ENCODE assay signal across 28 cellular contexts in the genomic region with DNA sequence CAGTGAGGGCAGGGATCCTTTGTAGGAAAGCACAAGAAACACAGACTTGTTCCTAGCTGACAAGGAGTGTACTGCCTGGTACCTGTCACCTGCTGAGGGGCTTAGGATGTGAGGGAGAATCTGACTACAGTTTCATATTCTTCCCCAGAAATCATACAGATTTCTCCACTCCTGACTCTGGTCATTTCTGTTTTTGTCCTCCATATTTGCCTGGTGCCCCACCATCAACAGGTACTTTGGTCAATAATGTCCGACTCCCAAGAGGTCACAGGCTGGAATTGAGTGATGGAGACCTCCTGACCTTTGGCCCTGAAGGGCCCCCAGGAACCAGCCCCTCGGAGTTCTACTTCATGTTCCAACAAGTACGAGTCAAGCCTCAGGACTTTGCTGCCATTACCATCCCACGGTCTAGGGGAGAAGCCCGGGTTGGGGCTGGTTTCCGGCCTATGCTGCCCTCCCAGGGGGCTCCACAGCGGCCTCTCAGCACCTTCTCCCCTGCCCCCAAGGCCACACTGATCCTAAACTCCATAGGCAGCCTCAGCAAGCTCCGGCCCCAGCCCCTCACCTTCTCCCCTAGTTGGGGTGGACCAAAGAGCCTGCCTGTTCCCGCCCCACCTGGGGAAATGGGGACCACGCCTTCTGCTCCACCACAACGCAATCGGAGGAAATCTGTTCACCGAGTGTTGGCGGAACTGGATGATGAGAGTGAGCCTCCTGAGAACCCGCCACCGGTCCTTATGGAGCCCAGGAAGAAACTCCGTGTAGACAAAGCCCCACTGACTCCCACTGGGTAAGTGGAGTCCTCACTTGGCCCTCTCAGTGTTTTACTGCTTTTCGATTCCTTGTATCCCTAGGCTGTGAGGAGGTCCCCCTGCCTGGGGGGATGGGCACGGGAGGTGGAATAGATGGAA. TPM values are rescaled to one million over a fixed set of nuclear protein-coding genes. Genes with fewer than 3 reads are reported as not detected.
A peak's percentile ranks its signal among the peaks of the same experiment; 100 is the strongest.
DNase-seq lines count a peak whose midpoint lies in the region; ATAC-seq and TF ChIP-seq lines count a peak whose summit lies in the region.
"Had no signal": no experiment of that assay in that cellular context is flagged by ENCODE, and none has a peak within 500 bp of the region (broad histone marks: within the 10 kb centered on the region; RNA-seq: fewer than 3 reads in every experiment).

No MANE protein-coding gene starts in this region.

- H3K36me3 Mint-ChIP-seq in natural killer cell treated with Interleukin-12 subunit alpha and Interleukin-12 subunit beta and Interleukin-15 and Interleukin-18, amount 100 ng/mL, for 72 hours, result peaks cover 9% of the 10 kb centered on the region
- H3K36me3 Mint-ChIP-seq in natural killer cell (no peaks in the 10 kb centered on the region), T-helper 17 cell (ENCODE audit: low read depth) (peaks cover 3% of the 10 kb centered on the region)
- peaks cover 61% of the 10 kb centered on the region for H3K36me3 Mint-ChIP-seq in stimulated activated effector memory CD8-positive, alpha-beta T cell treated with anti-CD3 and anti-CD28 coated beads, Interleukin-12 subunit alpha, Interleukin-12 subunit beta, amount 100 ng/mL, for 72 hours
- H3K36me3 Mint-ChIP-seq: CD4-positive, CD25-positive, alpha-beta regulatory T cell; naive B cell had no signal

- TF ChIP-seq CTCF in natural killer cell (IDR thresholded peaks at IDR 0.05), result no peak

- intact Hi-C loops in natural killer cell (cut with micrococcal nuclease), result no loop called here

- H3K4me1 Mint-ChIP-seq in natural killer cell treated with Interleukin-12 subunit alpha and Interleukin-12 subunit beta and Interleukin-15 and Interleukin-18, amount 100 ng/mL, for 72 hours (ENCODE audit: low read depth in 2 of 2), result peaks cover 11 to 26% of the 10 kb centered on the region in 2 donors
- H3K4me1 Mint-ChIP-seq in natural killer cell, result peaks cover 25 to 26% of the 10 kb centered on the region in 2 donors
- peaks cover 23% of the 10 kb centered on the region for H3K4me1 Mint-ChIP-seq in T-helper 17 cell
- H3K4me1 Mint-ChIP-seq in stimulated activated effector memory CD8-positive, alpha-beta T cell treated with anti-CD3 and anti-CD28 coated beads, Interleukin-12 subunit alpha, Interleukin-12 subunit beta, amount 100 ng/mL, for 72 hours, result peaks cover 57% of the 10 kb centered on the region

- no peak for DNase-seq in natural killer cell treated with Interleukin-12 subunit alpha and Interleukin-12 subunit beta and Interleukin-15 and Interleukin-18, amount 100 ng/mL, for 72 hours (ENCODE audit: low spot score)
- DNase-seq in natural killer cell (no peak), T-helper 17 cell (no peak)
- no peak for DNase-seq in stimulated activated effector memory CD8-positive, alpha-beta T cell treated with anti-CD3 and anti-CD28 coated beads, Interleukin-12 subunit alpha, Interleukin-12 subunit beta, amount 100 ng/mL, for 72 hours (ENCODE audit: low spot score in 2 of 2)
- DNase-seq: activated T-cell treated with anti-CD3 and anti-CD28 coated beads, Interleukin-2, amount 50 U/mL, for 1 hour; CD4-positive, CD25-positive, alpha-beta regulatory T cell; central memory CD4-positive, alpha-beta T cell; DMS 273 treated with DMSO at 0.1 percent for 48 hours; HCEC 1CT; head of caudate nucleus; naive B cell; NCI-H1694; NCI-H2171 treated with DMSO at 0.1 percent for 48 hours; NCI-H524 treated with DMSO at 0.1 percent for 48 hours; ovary; stimulated activated CD4-positive, alpha-beta T cell treated with anti-CD3 and anti-CD28 coated beads, Interleukin-4, amount 100 ng/mL, for 4 hours; transverse colon had no signal

- no peaks in the 10 kb centered on the region for H3K9me3 Mint-ChIP-seq in natural killer cell treated with Interleukin-12 subunit alpha and Interleukin-12 subunit beta and Interleukin-15 and Interleukin-18, amount 100 ng/mL, for 72 hours
- H3K9me3 Mint-ChIP-seq in natural killer cell, result no peaks in the 10 kb centered on the region
- no peaks in the 10 kb centered on the region for H3K9me3 Mint-ChIP-seq in stimulated activated effector memory CD8-positive, alpha-beta T cell treated with anti-CD3 and anti-CD28 coated beads, Interleukin-12 subunit alpha, Interleukin-12 subunit beta, amount 100 ng/mL, for 72 hours
- H3K9me3 Mint-ChIP-seq: activated naive CD4-positive, alpha-beta T cell treated with anti-CD3 and anti-CD28 coated beads, Interleukin-2, amount 50 U/mL, for 72 hours; CD4-positive, CD25-positive, alpha-beta regulatory T cell; naive B cell had no signal

- no peak for ATAC-seq in natural killer cell treated with Interleukin-12 subunit alpha and Interleukin-12 subunit beta and Interleukin-15 and Interleukin-18, amount 100 ng/mL, for 72 hours
- no peak for ATAC-seq in natural killer cell
- no peak for ATAC-seq in T-helper 17 cell
- ATAC-seq in stimulated activated effector memory CD8-positive, alpha-beta T cell treated with anti-CD3 and anti-CD28 coated beads, Interleukin-12 subunit alpha, Interleukin-12 subunit beta, amount 100 ng/mL, for 72 hours, result no peak
- no peak for ATAC-seq in GM21619 (IDR thresholded peaks at IDR 0.05; ENCODE audit: unreplicated experiment)
- no peak for ATAC-seq in HG02798 (IDR thresholded peaks at IDR 0.05; ENCODE audit: poor library complexity, unreplicated experiment)
- ATAC-seq: activated naive CD4-positive, alpha-beta T cell treated with anti-CD3 and anti-CD28 coated beads, Interleukin-2, amount 50 U/mL, for 72 hours had no signal

- no peaks in the 10 kb centered on the region for H3K9me3 ChIP-seq in T-helper 17 cell (ENCODE audit: control insufficient read depth, low read length, poor library complexity, severe bottlenecking)
- H3K9me3 ChIP-seq: ovary, right atrium auricular region, SJSA1, transverse colon had no signal

- no peaks in the 10 kb centered on the region for H3K27me3 Mint-ChIP-seq in natural killer cell treated with Interleukin-12 subunit alpha and Interleukin-12 subunit beta and Interleukin-15 and Interleukin-18, amount 100 ng/mL, for 72 hours
- H3K27me3 Mint-ChIP-seq in natural killer cell (ENCODE audit: low read depth in 2 of 2), result no peaks in the 10 kb centered on the region
- no peaks in the 10 kb centered on the region for H3K27me3 Mint-ChIP-seq in T-helper 17 cell
- H3K27me3 Mint-ChIP-seq: CD4-positive, CD25-positive, alpha-beta regulatory T cell; naive B cell had no signal

- H3K27ac Mint-ChIP-seq in natural killer cell treated with Interleukin-12 subunit alpha and Interleukin-12 subunit beta and Interleukin-15 and Interleukin-18, amount 100 ng/mL, for 72 hours, result peak overlapping the region in 1 of 2 donors; percentile 41
- H3K27ac Mint-ChIP-seq in natural killer cell, result no peak overlapping the region
- H3K27ac Mint-ChIP-seq in T-helper 17 cell, result peak overlapping the region; percentile 29
- H3K27ac Mint-ChIP-seq in stimulated activated effector memory CD8-positive, alpha-beta T cell treated with anti-CD3 and anti-CD28 coated beads, Interleukin-12 subunit alpha, Interleukin-12 subunit beta, amount 100 ng/mL, for 72 hours, result no peak overlapping the region

- peak overlapping the region; percentile 22 for H3K4me3 Mint-ChIP-seq in natural killer cell treated with Interleukin-12 subunit alpha and Interleukin-12 subunit beta and Interleukin-15 and Interleukin-18, amount 100 ng/mL, for 72 hours
- H3K4me3 Mint-ChIP-seq in natural killer cell (no peak overlapping the region), T-helper 17 cell (no peak overlapping the region)
- H3K4me3 Mint-ChIP-seq in stimulated activated effector memory CD8-positive, alpha-beta T cell treated with anti-CD3 and anti-CD28 coated beads, Interleukin-12 subunit alpha, Interleukin-12 subunit beta, amount 100 ng/mL, for 72 hours, result peak overlapping the region; percentile 8

RNA-seq across cellular contexts. Expression of a gene that starts 3.1 kb away (rescaled TPM):
- 10 to 100 TPM; 59.0 to 96.5 TPM for total RNA-seq in natural killer cell treated with Interleukin-12 subunit alpha and Interleukin-12 subunit beta and Interleukin-15 and Interleukin-18, amount 100 ng/mL, for 72 hours
- 10 to 100 TPM in 1 of 3 donors, 1 to 10 TPM in 2; 7.2 to 12.0 (median 9.2) TPM for total RNA-seq in natural killer cell
- 1 to 10 TPM; 3.7 to 4.1 TPM for total RNA-seq in T-helper 17 cell

RNA-seq across cellular contexts. Expression of a gene that starts 3.9 kb away (rescaled TPM):
- 10 to 100 TPM; 29.2 to 54.1 TPM for total RNA-seq in natural killer cell treated with Interleukin-12 subunit alpha and Interleukin-12 subunit beta and Interleukin-15 and Interleukin-18, amount 100 ng/mL, for 72 hours
- total RNA-seq in natural killer cell, result 10 to 100 TPM; 13.0 to 20.7 (median 16.9) TPM
- 10 to 100 TPM; 17.9 to 18.0 TPM for total RNA-seq in T-helper 17 cell

RNA-seq across cellular contexts. Expression of a gene that starts 9.0 kb away (rescaled TPM):
- under 1 TPM in 1 of 2 donors, not detected in 1; 0.21 TPM for total RNA-seq in natural killer cell treated with Interleukin-12 subunit alpha and Interleukin-12 subunit beta and Interleukin-15 and Interleukin-18, amount 100 ng/mL, for 72 hours
- total RNA-seq in natural killer cell (not detected), T-helper 17 cell (not detected)
- total RNA-seq: CD4-positive, CD25-positive, alpha-beta regulatory T cell; dermis microvascular lymphatic vessel endothelial cell; endothelial cell of umbilical vein; G401; right atrium auricular region; SJSA1; T-helper 1 cell treated with Interleukin-12 subunit alpha and Interleukin-12 subunit beta and Interleukin-4 antibody, amounts not matched to agents 30 ng/mL and 1 ng/mL, for 36 hours had no signal

RNA-seq across cellular contexts. Expression of a gene that starts 22.6 kb away (rescaled TPM):
- not detected for total RNA-seq in natural killer cell treated with Interleukin-12 subunit alpha and Interleukin-12 subunit beta and Interleukin-15 and Interleukin-18, amount 100 ng/mL, for 72 hours
- total RNA-seq in natural killer cell (not detected), T-helper 17 cell (not detected)
- total RNA-seq: activated naive CD4-positive, alpha-beta T cell treated with anti-CD3 and anti-CD28 coated beads, Interleukin-2, amount 50 U/mL, for 72 hours; astrocyte; CD4-positive, CD25-positive, alpha-beta regulatory T cell; dermis microvascular lymphatic vessel endothelial cell; endothelial cell of umbilical vein; G401; mesenteric fat pad; ovary; right atrium auricular region; SJSA1; T-helper 1 cell treated with Interleukin-12 subunit alpha and Interleukin-12 subunit beta and Interleukin-4 antibody, amounts not matched to agents 30 ng/mL and 1 ng/mL, for 36 hours; transverse colon had no signal

RNA-seq across cellular contexts. Expression of a gene that starts 41.2 kb away (rescaled TPM):
- not detected for total RNA-seq in natural killer cell treated with Interleukin-12 subunit alpha and Interleukin-12 subunit beta and Interleukin-15 and Interleukin-18, amount 100 ng/mL, for 72 hours
- total RNA-seq in natural killer cell, result not detected
- not detected for total RNA-seq in T-helper 17 cell
- total RNA-seq: activated naive CD4-positive, alpha-beta T cell treated with anti-CD3 and anti-CD28 coated beads, Interleukin-2, amount 50 U/mL, for 72 hours; CD4-positive, CD25-positive, alpha-beta regulatory T cell; endothelial cell of umbilical vein; G401; mesenteric fat pad; right atrium auricular region; SJSA1; T-helper 1 cell treated with Interleukin-12 subunit alpha and Interleukin-12 subunit beta and Interleukin-4 antibody, amounts not matched to agents 30 ng/mL and 1 ng/mL, for 36 hours; transverse colon had no signal

Comparison
In these comparisons a context has a peak if more than half of its experiments do, and no peak if none do; other contexts are left out.
1. H3K4me3 Mint-ChIP-seq: peak in natural killer cell treated with Interleukin-12 subunit alpha and Interleukin-12 subunit beta and Interleukin-15 and Interleukin-18, amount 100 ng/mL, for 72 hours (single experiment) and stimulated activated effector memory CD8-positive, alpha-beta T cell treated with anti-CD3 and anti-CD28 coated beads, Interleukin-12 subunit alpha, Interleukin-12 subunit beta, amount 100 ng/mL, for 72 hours (single experiment); none in natural killer cell (single experiment) and T-helper 17 cell (single experiment).
2. RNA of a gene that starts 3.1 kb away (total RNA-seq): 59.0 to 96.5 TPM in natural killer cell treated with Interleukin-12 subunit alpha and Interleukin-12 subunit beta and Interleukin-15 and Interleukin-18, amount 100 ng/mL, for 72 hours; 7.2 to 12.0 TPM in natural killer cell and 3.7 to 4.1 TPM in T-helper 17 cell; every median in the first group is over 4 times any median in the second.